8 cellular contexts compared by ENCODE assay signal in the genomic region with DNA sequence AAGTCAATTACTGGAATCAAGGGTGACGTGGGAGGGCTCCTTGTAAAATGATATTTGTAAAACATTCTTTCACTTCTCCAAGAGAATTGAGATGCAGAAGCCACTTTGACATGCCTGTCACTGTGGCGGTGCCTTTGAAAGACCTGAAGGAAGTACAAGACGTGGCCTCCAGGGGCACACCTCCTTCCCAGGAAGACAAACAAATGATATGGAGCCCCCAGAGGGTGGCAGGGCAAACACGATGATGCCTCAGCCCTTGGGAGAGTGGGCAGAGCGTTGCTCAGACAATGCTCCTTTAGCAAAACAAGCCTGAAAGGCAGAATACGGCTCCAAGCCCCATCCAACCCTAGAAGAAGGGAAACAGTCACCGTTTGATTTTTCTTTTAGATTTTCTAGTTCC. TPM values are rescaled to one million over a fixed set of nuclear protein-coding genes. Genes with fewer than 3 reads are reported as not detected.
DNase-seq lines count a peak whose midpoint lies in the region; TF ChIP-seq lines count a peak whose summit lies in the region.

No MANE protein-coding gene starts in this region.

- H3K27me3 ChIP-seq in vagina = no peaks in the 10 kb centered on the region

- H3K36me3 Mint-ChIP-seq in immature natural killer cell = no peaks in the 10 kb centered on the region

- H3K27ac Mint-ChIP-seq in immature natural killer cell = peak overlapping the region in 1 of 6 donors; percentile 34

- H3K36me3 ChIP-seq in vagina = no peaks in the 10 kb centered on the region

- H3K4me3 Mint-ChIP-seq in immature natural killer cell = no peak overlapping the region

- peak; percentile 31 for DNase-seq in stimulated activated CD4-positive, alpha-beta T cell treated with anti-CD3 and anti-CD28 coated beads, Interleukin-15, amount 100 ng/mL, for 24 hours
- no peak for DNase-seq in stimulated activated CD4-positive, alpha-beta T cell treated with anti-CD3 and anti-CD28 coated beads, Interleukin-4, amount 100 ng/mL, for 4 hours
- peak; percentile 56 for DNase-seq in OCI-M1 (lab: John Stamatoyannopoulos, UW)
- peak; percentile 18 for DNase-seq in germinal center (ENCODE audit: low spot score)
- no peak for DNase-seq in vagina (ENCODE audit: extremely low spot score in 2 of 2)
- no peak for DNase-seq in A172 (ENCODE audit: low spot score)
- DNase-seq in NCI-H1436 (lab: John Stamatoyannopoulos, UW) = no peak
- no peak for DNase-seq in immature natural killer cell

- no peak overlapping the region for H3K4me3 ChIP-seq in vagina

- intact Hi-C loops in vagina (cut with DNase I) = no loop called here

- H3K9me3 Mint-ChIP-seq in immature natural killer cell = no peaks in the 10 kb centered on the region

- no peak for TF ChIP-seq POLR2A in vagina (IDR thresholded peaks at IDR 0.05)

- peak overlapping the region; percentile 22 for H3K27ac ChIP-seq in vagina

- peaks cover 0 to 5% (median 2%) of the 10 kb centered on the region in 3 donors for H3K27me3 Mint-ChIP-seq in immature natural killer cell (ENCODE audit: low read depth in 3 of 3)

- TF ChIP-seq CTCF in vagina (IDR thresholded peaks at IDR 0.05) = no peak

- peaks cover 6 to 12% of the 10 kb centered on the region in 2 donors for H3K4me1 Mint-ChIP-seq in immature natural killer cell

- no peaks in the 10 kb centered on the region for H3K9me3 ChIP-seq in vagina

- peaks cover 6% of the 10 kb centered on the region for H3K4me1 ChIP-seq in vagina

RNA-seq across cellular contexts. Expression of gene ATP12A, which starts 9.3 kb away (rescaled TPM):
- not detected for total RNA-seq in vagina
- total RNA-seq in A172 (2014; rRNA removed; shearing (Covaris generic)) = 0.03 and 0.05 TPM in 2 replicates
- not detected for polyA plus RNA-seq in immature natural killer cell

Comparison
In these comparisons a context has a peak if more than half of its experiments do, and no peak if none do; other contexts are left out.
1. DNase-seq: peak in stimulated activated CD4-positive, alpha-beta T cell treated with anti-CD3 and anti-CD28 coated beads, Interleukin-15, amount 100 ng/mL, for 24 hours (single experiment), OCI-M1 (single experiment) and germinal center (single experiment); none in stimulated activated CD4-positive, alpha-beta T cell treated with anti-CD3 and anti-CD28 coated beads, Interleukin-4, amount 100 ng/mL, for 4 hours (0 of 2), vagina (0 of 2), A172 (single experiment), NCI-H1436 (single experiment) and immature natural killer cell (0 of 3).